ENCODE assay signal across 9 cellular contexts in genomic region chr1:17436380-17437174, GRCh38. TPM values are rescaled to one million over a fixed set of nuclear protein-coding genes. Genes with fewer than 3 reads are reported as not detected.
DNase-seq lines count a peak whose midpoint lies in the region; ATAC-seq, FAIRE-seq and TF ChIP-seq lines count a peak whose summit lies in the region.
"Had no signal": no experiment of that assay in that cellular context is flagged by ENCODE, and none has a peak within 500 bp of the region (broad histone marks: within the 10 kb centered on the region; RNA-seq: fewer than 3 reads in every experiment).

No MANE protein-coding gene starts in this region.

- H3K4me3 ChIP-seq in AG04450 (ENCODE audit: low read depth, low read length) (peak overlapping the region; percentile 77), muscle layer of duodenum (ENCODE audit: low read depth in 1 of 2, low read length in 2 of 2) (peak overlapping the region; percentile 72 to 85)

- DNase-seq in AG04450 (ENCODE audit: low read depth, low spot score) (no peak), dedifferentiated amniotic fluid mesenchymal stem cell (ENCODE audit: extremely low spot score) (no peak), ACHN (no peak), D721Med (ENCODE audit: insufficient read length, low spot score) (no peak)
- DNase-seq: NCI-H510A treated with DMSO at 0.1 percent for 48 hours had no signal

- in situ Hi-C loops in ACHN (cut with HindIII; ENCODE audit: low pct_ligation_motif_present, low pct_unique_long_range_greater_than_20kb, low sequenced_read_pairs): no loop called here

- H3K27me3 ChIP-seq in AG04450 (ENCODE audit: control insufficient read depth, insufficient read depth, low read length): no peaks in the 10 kb centered on the region
- no peaks in the 10 kb centered on the region for H3K27me3 ChIP-seq in muscle layer of duodenum (ENCODE audit: low read depth, low read length)

- no peak for ATAC-seq in GM19395 (IDR thresholded peaks at IDR 0.05; ENCODE audit: unreplicated experiment)

- TF ChIP-seq CTCF in AG04450 (IDR thresholded peaks at IDR 0.05; ENCODE audit: low read depth, low read length): no peak
- TF ChIP-seq CTCF in D721Med (IDR thresholded peaks at IDR 0.05; ENCODE audit: insufficient read depth, missing control alignments): no peak

- H3K4me1 ChIP-seq in muscle layer of duodenum (ENCODE audit: control insufficient read depth in 1 of 2, insufficient read depth in 2 of 2, low read length in 2 of 2): peaks cover 8 to 35% of the 10 kb centered on the region in 2 donors

- no peak for FAIRE-seq in D721Med (lab: Jason Lieb, UNC)

- CTCF ChIA-PET in AG04450 (lab: Charles Lee): interaction anchor here (1.5 kb wide), 1 partner anchor 18 kb away, joined by 9 read pairs; no protein-coding TSS in a partner anchor

- H3K36me3 ChIP-seq in KOPT-K1 (ENCODE audit: insufficient read depth, low read length) (peaks cover 58% of the 10 kb centered on the region), muscle layer of duodenum (ENCODE audit: control insufficient read depth in 1 of 2, insufficient read depth in 2 of 2, low read length in 2 of 2) (peaks cover 5 to 6% of the 10 kb centered on the region in 2 donors)

- peaks cover 4% of the 10 kb centered on the region; the same call in 1 of the 2 replicates for H3K9me3 ChIP-seq in AG04450 (ENCODE audit: control insufficient read depth, insufficient read depth, low read length)
- no peaks in the 10 kb centered on the region for H3K9me3 ChIP-seq in KOPT-K1 (ENCODE audit: insufficient read depth, low read length, poor library complexity, severe bottlenecking)
- no peaks in the 10 kb centered on the region for H3K9me3 ChIP-seq in muscle layer of duodenum (ENCODE audit: control insufficient read depth in 1 of 2, low read length in 2 of 2)

- POLR2A ChIA-PET in AG04450 (lab: Yijun Ruan, JAX): no interaction called here

- H3K27ac ChIP-seq in AG04450 (ENCODE audit: low read depth, low read length) (no peak overlapping the region), KOPT-K1 (ENCODE audit: low read depth, low read length, poor library complexity, severe bottlenecking) (peak overlapping the region; percentile 87), cingulate gyrus (ENCODE audit: low read depth, low read length) (peak overlapping the region; percentile 0), muscle layer of duodenum (ENCODE audit: low read length) (no peak overlapping the region)

RNA-seq across cellular contexts. Expression of gene RCC2, which starts 2.9 kb away (rescaled TPM):
- 43.3 and 43.4 TPM in 2 replicates for polyA plus RNA-seq in AG04450 (2011; rRNA removed)
- 50.1 and 62.1 TPM in 2 replicates for polyA minus RNA-seq in AG04450 (2011; rRNA and poly(A)+ RNA removed)

Comparison
In these comparisons a context has a peak if more than half of its experiments do, and no peak if none do; other contexts are left out.
1. H3K27ac ChIP-seq: peak in KOPT-K1 (single experiment) and cingulate gyrus (single experiment); none in AG04450 (single experiment) and muscle layer of duodenum (single experiment).